ENCODE assay signal across 22 cellular contexts in the genomic region with DNA sequence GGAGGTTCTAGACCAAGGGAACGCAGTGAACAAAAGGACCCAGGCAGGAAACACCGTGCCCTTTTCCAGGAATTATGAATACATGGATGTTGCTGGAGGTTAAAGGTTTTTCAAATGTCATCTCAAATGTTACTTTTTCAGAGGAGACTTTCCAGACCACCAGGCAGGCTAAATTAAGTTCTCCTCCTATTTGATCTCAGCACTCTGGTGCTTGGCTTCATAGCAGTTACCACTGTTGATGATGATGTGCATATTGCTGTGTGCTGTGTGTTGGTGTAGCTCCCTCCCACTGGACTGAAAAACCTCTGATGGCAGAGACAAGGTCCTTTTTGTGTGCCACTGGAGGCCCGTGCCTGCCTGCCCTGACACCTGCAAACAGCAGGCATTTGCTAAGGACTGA.
"Had no signal": no experiment of that assay in that cellular context is flagged by ENCODE, and none has a peak within 500 bp of the region (broad histone marks: within the 10 kb centered on the region; RNA-seq: fewer than 3 reads in every experiment).

No MANE protein-coding gene starts in this region.

- DNase-seq: Karpas-422, KG1, MG63, NCI-H1092, NCI-H1105 treated with DMSO at 0.1 percent for 48 hours, NCI-H1417 treated with DMSO at 0.1 percent for 48 hours, NCI-H146, NCI-H1694 treated with DMSO at 0.1 percent for 48 hours, NCI-H2029, NCI-H2081 treated with DMSO at 0.1 percent for 48 hours, NCI-H2171, NCI-H226, NCI-H446, NCI-H510A, NCI-H524 treated with DMSO at 0.1 percent for 48 hours, NCI-H69, NCI-H774, Right ventricle myocardium superior, RPMI8226, SIG-M5 had no signal

- H3K36me3 ChIP-seq: MG63 had no signal

- H3K9me3 ChIP-seq: MG63 had no signal

- ATAC-seq: SK-N-SH treated with all-trans-retinoic acid at 6 μM for 48 hours had no signal

- H3K27ac ChIP-seq: HL-60 had no signal

- H3K4me3 ChIP-seq: MG63 had no signal

- H3K27me3 ChIP-seq: MG63 had no signal
